Comparison of ENCODE assay signal across 1 cellular context in the genomic region with DNA sequence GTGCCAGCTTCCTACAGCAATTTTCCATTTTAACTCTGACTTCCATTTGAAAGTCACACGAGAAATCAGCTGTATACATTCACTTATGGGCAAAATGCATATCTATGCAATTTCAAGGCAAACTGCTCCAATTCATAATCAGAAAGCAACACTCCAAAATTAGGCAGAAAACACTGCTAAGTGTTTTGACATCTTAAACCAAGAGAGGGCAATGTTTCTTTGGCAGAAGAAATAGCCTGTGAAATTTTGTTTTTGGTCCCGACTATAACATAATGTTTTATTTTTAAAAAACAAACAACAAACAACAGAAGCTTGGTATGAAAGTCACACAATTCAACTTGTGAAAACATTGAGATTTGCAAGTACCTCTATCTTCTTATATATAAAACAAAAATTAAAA.
TF ChIP-seq lines count a peak whose summit lies in the region.

No MANE protein-coding gene starts in this region.

TF ChIP-seq in GM12878, 131 proteins besides CTCF, POLR2A, EP300 and RAD21 (continued from another document):
- TF ChIP-seq, protein P1, sequence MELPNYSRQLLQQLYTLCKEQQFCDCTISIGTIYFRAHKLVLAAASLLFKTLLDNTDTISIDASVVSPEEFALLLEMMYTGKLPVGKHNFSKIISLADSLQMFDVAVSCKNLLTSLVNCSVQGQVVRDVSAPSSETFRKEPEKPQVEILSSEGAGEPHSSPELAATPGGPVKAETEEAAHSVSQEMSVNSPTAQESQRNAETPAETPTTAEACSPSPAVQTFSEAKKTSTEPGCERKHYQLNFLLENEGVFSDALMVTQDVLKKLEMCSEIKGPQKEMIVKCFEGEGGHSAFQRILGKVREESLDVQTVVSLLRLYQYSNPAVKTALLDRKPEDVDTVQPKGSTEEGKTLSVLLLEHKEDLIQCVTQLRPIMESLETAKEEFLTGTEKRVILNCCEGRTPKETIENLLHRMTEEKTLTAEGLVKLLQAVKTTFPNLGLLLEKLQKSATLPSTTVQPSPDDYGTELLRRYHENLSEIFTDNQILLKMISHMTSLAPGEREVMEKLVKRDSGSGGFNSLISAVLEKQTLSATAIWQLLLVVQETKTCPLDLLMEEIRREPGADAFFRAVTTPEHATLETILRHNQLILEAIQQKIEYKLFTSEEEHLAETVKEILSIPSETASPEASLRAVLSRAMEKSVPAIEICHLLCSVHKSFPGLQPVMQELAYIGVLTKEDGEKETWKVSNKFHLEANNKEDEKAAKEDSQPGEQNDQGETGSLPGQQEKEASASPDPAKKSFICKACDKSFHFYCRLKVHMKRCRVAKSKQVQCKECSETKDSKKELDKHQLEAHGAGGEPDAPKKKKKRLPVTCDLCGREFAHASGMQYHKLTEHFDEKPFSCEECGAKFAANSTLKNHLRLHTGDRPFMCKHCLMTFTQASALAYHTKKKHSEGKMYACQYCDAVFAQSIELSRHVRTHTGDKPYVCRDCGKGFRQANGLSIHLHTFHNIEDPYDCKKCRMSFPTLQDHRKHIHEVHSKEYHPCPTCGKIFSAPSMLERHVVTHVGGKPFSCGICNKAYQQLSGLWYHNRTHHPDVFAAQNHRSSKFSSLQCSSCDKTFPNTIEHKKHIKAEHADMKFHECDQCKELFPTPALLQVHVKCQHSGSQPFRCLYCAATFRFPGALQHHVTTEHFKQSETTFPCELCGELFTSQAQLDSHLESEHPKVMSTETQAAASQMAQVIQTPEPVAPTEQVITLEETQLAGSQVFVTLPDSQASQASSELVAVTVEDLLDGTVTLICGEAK (IDR thresholded peaks at IDR 0.05; ENCODE audit: borderline replicate concordance) = no peak
- peak; percentile 19; the same call in 1 of the 2 replicates for TF ChIP-seq SMC3 (IDR thresholded peaks at IDR 0.05; ENCODE audit: borderline replicate concordance, low read length)
